ENCODE assay signal across 20 cellular contexts in the genomic region with DNA sequence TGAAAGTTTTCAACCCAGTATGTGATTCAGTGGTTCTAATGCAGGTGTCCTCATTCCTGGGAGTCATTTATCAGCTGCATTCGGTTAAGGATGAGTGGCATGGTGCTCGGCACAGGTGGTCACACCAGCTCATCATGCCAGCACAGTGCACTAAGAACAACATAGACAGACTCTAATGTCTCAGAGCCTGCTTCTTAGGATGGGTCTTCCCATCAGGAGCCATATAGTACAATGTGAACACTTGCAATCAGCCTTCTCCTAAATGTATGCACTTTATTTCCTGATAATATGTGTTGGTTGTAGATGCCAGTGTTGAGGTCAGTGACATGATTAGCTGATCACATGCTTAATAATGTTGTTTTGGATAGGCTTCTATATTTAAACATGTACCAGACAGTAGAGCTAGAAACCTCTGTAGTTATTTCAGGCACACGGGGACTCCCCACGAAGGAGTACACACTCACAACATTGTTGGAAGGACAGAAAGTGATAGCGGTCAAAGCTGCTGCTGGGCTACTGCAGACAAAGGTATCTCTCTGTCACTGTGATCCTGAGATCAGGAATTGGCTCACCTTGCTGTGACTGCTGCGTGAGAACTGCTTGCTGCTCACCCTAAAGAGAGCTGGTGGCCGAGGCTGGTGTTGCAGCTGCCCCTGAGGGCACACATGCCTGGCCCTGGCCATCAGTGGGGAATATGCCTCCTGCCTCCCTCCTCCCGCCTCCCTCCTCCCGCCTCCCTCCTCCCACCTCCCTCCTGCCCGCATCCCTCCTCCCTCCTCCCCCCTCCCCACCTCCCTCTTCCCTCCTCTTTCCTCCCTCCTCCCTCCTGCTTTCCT.
DNase-seq lines count a peak whose midpoint lies in the region; ATAC-seq, FAIRE-seq and TF ChIP-seq lines count a peak whose summit lies in the region.
"Had no signal": no experiment of that assay in that cellular context is flagged by ENCODE, and none has a peak within 500 bp of the region (broad histone marks: within the 10 kb centered on the region; RNA-seq: fewer than 3 reads in every experiment).

No MANE protein-coding gene starts in this region.

- CTCF ChIA-PET in HCT116 (lab: Charles Lee) = no interaction called here

- H3K9me2 ChIP-seq in HCT116 (ENCODE audit: insufficient read depth) = no peaks in the 10 kb centered on the region

- BruUV-seq in HCT116 (replicated peaks; lab: Mats Ljungman, UMichigan) = no TSS peak

- no peaks in the 10 kb centered on the region for H3K79me2 ChIP-seq in HCT116 (ENCODE audit: insufficient read depth, low read length)

- H4K20me1 ChIP-seq in HCT116 (ENCODE audit: insufficient read depth) = no peaks in the 10 kb centered on the region

- POLR2A ChIA-PET in HCT116 (lab: Charles Lee) = no interaction called here

- H3K27ac Mint-ChIP-seq in nephron = peak overlapping the region; percentile 48 to 77 (median 59)
- H3K27ac Mint-ChIP-seq: activated CD4-positive, alpha-beta T cell treated with anti-CD3 and anti-CD28 coated beads for 36 hours; stimulated activated naive CD8-positive, alpha-beta T cell treated with anti-CD3 and anti-CD28 coated beads, Interleukin-15, Interleukin-2, amounts not matched to agents 100 ng/mL and 50 ng/mL, for 24 hours; T-helper 17 cell had no signal

- FAIRE-seq in GM12891 (lab: Jason Lieb, UNC) = no peak
- FAIRE-seq: D721Med had no signal

- TF ChIP-seq RAD21 in HCT116 (IDR thresholded peaks at IDR 0.05; ENCODE audit: low read depth) = no peak

- DNase-seq in ELF-1 (ENCODE audit: low read depth, low spot score) = peak; percentile 69
- no peak for DNase-seq in HCT116 (ENCODE audit: low read depth, low spot score)
- no peak for DNase-seq in left ventricle myocardium inferior
- DNase-seq in GM12891 (ENCODE audit: insufficient read length, low spot score) = no peak
- no peak for DNase-seq in effector CD4-positive, alpha-beta T cell
- DNase-seq: activated CD4-positive, alpha-beta T cell treated with anti-CD3 and anti-CD28 coated beads for 36 hours; activated gamma-delta T cell; GM23248; Kasumi-1; mucosa of descending colon; NCI-H187 treated with DMSO at 0.1 percent for 48 hours; nephron progenitor cell; T-helper 17 cell had no signal

- TF ChIP-seq CTCF in HCT116 (IDR thresholded peaks at IDR 0.05 in 2 of 3, conservative IDR thresholded peaks at IDR 0.05 in 1 of 3; ENCODE audit: borderline replicate concordance in 1 of 3, insufficient read depth in 1 of 3, low read depth in 2 of 3, low read length in 2 of 3) (no peak; a peak in 1 of 6 replicates), left ventricle myocardium inferior (IDR thresholded peaks at IDR 0.05; ENCODE audit: borderline replicate concordance) (peak; percentile 20), nephron (IDR thresholded peaks at IDR 0.05; ENCODE audit: unreplicated experiment in 3 of 3) (no peak)

- no peak overlapping the region for H2AFZ ChIP-seq in HCT116 (ENCODE audit: low read depth, low read length, poor library complexity, severe bottlenecking)
- H2AFZ ChIP-seq: GM23248 had no signal

- H3K4me1 ChIP-seq in HCT116 (ENCODE audit: control insufficient read depth in 1 of 2, insufficient read depth in 2 of 2, low read length in 2 of 2) (peaks cover 15 to 33% of the 10 kb centered on the region in 2 experiments; a peak in 3 of 4 replicates), left ventricle myocardium inferior (peaks cover 24% of the 10 kb centered on the region)
- H3K4me1 ChIP-seq: SJSA1 had no signal

- H3K27me3 Mint-ChIP-seq in nephron (ENCODE audit: low read depth) = peaks cover 4% of the 10 kb centered on the region

- RAD21 ChIA-PET in HCT116 (lab: Charles Lee; ENCODE audit: low non-redundant PET in 1 of 2, low total read pairs in 2 of 2, uncharacterized antibody in 2 of 2, unreplicated experiment in 2 of 2) = no interaction called here

- TF ChIP-seq POLR2A in HCT116 (IDR thresholded peaks at IDR 0.05; ENCODE audit: borderline replicate concordance, extremely low read depth, insufficient read depth, insufficient read length) = no peak
- TF ChIP-seq POLR2A in GM12891 (IDR thresholded peaks at IDR 0.05; ENCODE audit: low read depth, low read length) = no peak

- no peak overlapping the region for H3K4me2 ChIP-seq in HCT116 (ENCODE audit: low read length)

- H3K9ac ChIP-seq in HCT116 (ENCODE audit: low read length) = no peak overlapping the region
- H3K9ac ChIP-seq: GM23248 had no signal

- peaks cover 5% of the 10 kb centered on the region for H3K36me3 Mint-ChIP-seq in nephron (ENCODE audit: low read depth)

- H3K9me3 Mint-ChIP-seq in nephron = no peaks in the 10 kb centered on the region
- H3K9me3 Mint-ChIP-seq: stimulated activated naive CD8-positive, alpha-beta T cell treated with anti-CD3 and anti-CD28 coated beads, Interleukin-15, Interleukin-2, amounts not matched to agents 100 ng/mL and 50 ng/mL, for 24 hours had no signal

- H3K27ac ChIP-seq in HCT116 (ENCODE audit: low read depth, low read length) (no peak overlapping the region), left ventricle myocardium inferior (replicated peaks) (peak overlapping the region; percentile 50)
- H3K27ac ChIP-seq: epithelial cell of prostate, GM23248, SJSA1 had no signal

- ATAC-seq in HCT116 (peak; percentile 72), GM18502 (IDR thresholded peaks at IDR 0.05; ENCODE audit: poor library complexity, unreplicated experiment) (no peak)
- ATAC-seq: activated CD4-positive, alpha-beta T cell treated with anti-CD3 and anti-CD28 coated beads for 36 hours; mucosa of descending colon; T-helper 17 cell had no signal

- H3K4me3 Mint-ChIP-seq in nephron = no peak overlapping the region
- H3K4me3 Mint-ChIP-seq: activated CD4-positive, alpha-beta T cell treated with anti-CD3 and anti-CD28 coated beads for 36 hours; nephron progenitor cell; stimulated activated naive CD8-positive, alpha-beta T cell treated with anti-CD3 and anti-CD28 coated beads, Interleukin-15, Interleukin-2, amounts not matched to agents 100 ng/mL and 50 ng/mL, for 24 hours; T-helper 17 cell had no signal

- peaks cover 73% of the 10 kb centered on the region for H3K4me1 Mint-ChIP-seq in nephron
- H3K4me1 Mint-ChIP-seq: activated CD4-positive, alpha-beta T cell treated with anti-CD3 and anti-CD28 coated beads for 36 hours; T-helper 17 cell had no signal

- H3K36me3 ChIP-seq in HCT116 (ENCODE audit: control insufficient read depth in 1 of 2, insufficient read depth in 2 of 2, low read length in 2 of 2) = no peaks in the 10 kb centered on the region
- no peaks in the 10 kb centered on the region for H3K36me3 ChIP-seq in left ventricle myocardium inferior
- H3K36me3 ChIP-seq: SJSA1, tibial nerve had no signal

- no peaks in the 10 kb centered on the region for H3K27me3 ChIP-seq in HCT116 (ENCODE audit: insufficient read depth, low read length)
- H3K27me3 ChIP-seq in left ventricle myocardium inferior (ENCODE audit: low read depth) = no peaks in the 10 kb centered on the region
- H3K27me3 ChIP-seq: SJSA1, tibial nerve had no signal

- intact Hi-C loops in HCT116 (cut with micrococcal nuclease) (no loop called here), left ventricle myocardium inferior (cut with micrococcal nuclease) (no loop called here)

- 0 out of 4 replicates have a peak, but pooled peaks cover 0 to 3% of the 10 kb centered on the region in 2 experiments for H3K9me3 ChIP-seq in HCT116 (ENCODE audit: control insufficient read depth in 1 of 2, insufficient read depth in 1 of 2, low read depth in 1 of 2, low read length in 2 of 2)
- H3K9me3 ChIP-seq in left ventricle myocardium inferior (replicated peaks) = no peaks in the 10 kb centered on the region
- H3K9me3 ChIP-seq: mucosa of descending colon had no signal

- H3K4me3 ChIP-seq in HCT116 (replicated peaks in 1 of 2; ENCODE audit: low read depth in 1 of 2, low read length in 2 of 2) (no peak overlapping the region), left ventricle myocardium inferior (no peak overlapping the region)
- H3K4me3 ChIP-seq: GM23248, mucosa of descending colon, SJSA1, tibial nerve had no signal

TF ChIP-seq in HCT116, 20 proteins besides CTCF, POLR2A, EP300 and RAD21:
- TF ChIP-seq YY1 (IDR thresholded peaks at IDR 0.05; ENCODE audit: extremely low read depth, insufficient replicate concordance, low read depth, low read length) = no peak
TF ChIP-seq in HCT116: peak in this region for 0.

TF ChIP-seq in GM12891, 5 proteins besides CTCF, POLR2A, EP300 and RAD21:
- TF ChIP-seq PAX5 (IDR thresholded peaks at IDR 0.05; ENCODE audit: insufficient read depth, low read length, severe bottlenecking) (no peak), POLR2AphosphoS5 (IDR thresholded peaks at IDR 0.05; ENCODE audit: low read depth, low read length) (no peak), SPI1 (IDR thresholded peaks at IDR 0.05; ENCODE audit: low read depth, low read length) (no peak), TAF1 (IDR thresholded peaks at IDR 0.05; ENCODE audit: low read depth, low read length) (no peak), POU2F2 (IDR thresholded peaks at IDR 0.05; ENCODE audit: low read depth, low read length) (no peak)
